31 cellular contexts compared by ENCODE assay signal in the genomic region with DNA sequence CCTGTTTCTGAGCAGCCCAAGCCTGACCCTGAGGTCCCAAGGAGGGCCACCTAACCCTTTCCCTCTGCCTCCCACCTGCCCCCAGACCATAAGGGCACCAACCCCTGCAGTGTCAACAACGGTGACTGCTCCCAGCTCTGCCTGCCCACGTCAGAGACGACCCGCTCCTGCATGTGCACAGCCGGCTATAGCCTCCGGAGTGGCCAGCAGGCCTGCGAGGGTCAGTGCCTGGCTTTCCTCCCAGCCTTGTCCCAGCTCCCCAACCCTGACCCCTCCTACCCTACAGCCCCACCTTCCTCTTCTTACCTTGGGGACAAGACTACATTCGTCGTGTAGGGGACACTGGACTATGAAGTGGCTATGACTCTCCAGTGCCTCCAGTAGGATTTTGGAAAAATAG. TPM values are rescaled to one million over a fixed set of nuclear protein-coding genes. Genes with fewer than 3 reads are reported as not detected.
DNase-seq lines count a peak whose midpoint lies in the region; ATAC-seq and TF ChIP-seq lines count a peak whose summit lies in the region.
"Had no signal": no experiment of that assay in that cellular context is flagged by ENCODE, and none has a peak within 500 bp of the region (broad histone marks: within the 10 kb centered on the region; RNA-seq: fewer than 3 reads in every experiment).

No MANE protein-coding gene starts in this region.

- H3K9me2 ChIP-seq in hepatocyte (replicated peaks; ENCODE audit: insufficient read depth), result no peaks in the 10 kb centered on the region

- 63% methylated on average over 9 of the region's 9 CpGs for WGBS in hepatocyte (ENCODE audit: low lambda C conversion rate, missing lambda C conversion rate)
- 69 to 76% methylated on average over 9 of the region's 9 CpGs for WGBS in heart right ventricle, 2 donors

- no peaks in the 10 kb centered on the region for H3K27me3 ChIP-seq in hepatocyte
- no peaks in the 10 kb centered on the region for H3K27me3 ChIP-seq in heart right ventricle
- H3K27me3 ChIP-seq: SJCRH30 had no signal

- no peaks in the 10 kb centered on the region for H3K79me2 ChIP-seq in hepatocyte

- H3K4me3 ChIP-seq in hepatocyte, result no peak overlapping the region
- H3K4me3 ChIP-seq in heart right ventricle, result no peak overlapping the region
- H3K4me3 ChIP-seq: A549, GM12878, SJCRH30 had no signal

- peak overlapping the region; percentile 17 for H3K27ac ChIP-seq in hepatocyte
- H3K27ac ChIP-seq in heart right ventricle, result no peak overlapping the region
- H3K27ac ChIP-seq: A549, SJCRH30 had no signal

- no peaks in the 10 kb centered on the region for H4K20me1 ChIP-seq in hepatocyte (ENCODE audit: insufficient read depth, poor library complexity, severe bottlenecking)

- no peaks in the 10 kb centered on the region for H3K9me3 Mint-ChIP-seq in HFFc6
- no peaks in the 10 kb centered on the region for H3K9me3 Mint-ChIP-seq in osteocyte (ENCODE audit: unreplicated experiment)
- H3K9me3 Mint-ChIP-seq: CD4-positive, alpha-beta memory T cell had no signal

- H3K36me3 Mint-ChIP-seq in HFFc6 (ENCODE audit: low read depth) (peaks cover 43% of the 10 kb centered on the region), osteocyte (ENCODE audit: unreplicated experiment) (peaks cover 50% of the 10 kb centered on the region)
- H3K36me3 Mint-ChIP-seq: CD4-positive, alpha-beta memory T cell had no signal

- ATAC-seq in HG02798 (IDR thresholded peaks at IDR 0.05; ENCODE audit: poor library complexity, unreplicated experiment), result no peak
- no peak for ATAC-seq in HG02981 (IDR thresholded peaks at IDR 0.05; ENCODE audit: unreplicated experiment)
- no peak for ATAC-seq in heart right ventricle
- ATAC-seq: A549, GM12878, PC-3, Right ventricle myocardium inferior, SK-N-SH treated with all-trans-retinoic acid at 6 μM for 48 hours had no signal

- no peak for TF ChIP-seq CTCF in HFFc6 (IDR thresholded peaks at IDR 0.05)
- TF ChIP-seq CTCF in hepatocyte (IDR thresholded peaks at IDR 0.05; ENCODE audit: poor library complexity), result no peak
- no peak for TF ChIP-seq CTCF in osteocyte (IDR thresholded peaks at IDR 0.05)
- TF ChIP-seq CTCF in heart right ventricle (IDR thresholded peaks at IDR 0.05), result no peak

- H3K4me3 Mint-ChIP-seq in HFFc6, result no peak overlapping the region
- H3K4me3 Mint-ChIP-seq in osteocyte (ENCODE audit: unreplicated experiment), result no peak overlapping the region
- H3K4me3 Mint-ChIP-seq: CD4-positive, alpha-beta memory T cell had no signal

- H3K4me1 Mint-ChIP-seq in HFFc6 (ENCODE audit: low read depth), result peaks cover 15% of the 10 kb centered on the region
- H3K4me1 Mint-ChIP-seq in osteocyte (ENCODE audit: unreplicated experiment), result peaks cover 3% of the 10 kb centered on the region

- no peak overlapping the region for H2AFZ ChIP-seq in hepatocyte

- H3K4me2 ChIP-seq in hepatocyte, result no peak overlapping the region
- H3K4me2 ChIP-seq: A549 had no signal

- H3K27ac Mint-ChIP-seq in HFFc6 (peak overlapping the region; percentile 41), osteocyte (ENCODE audit: unreplicated experiment) (peak overlapping the region; percentile 21)
- H3K27ac Mint-ChIP-seq: CD4-positive, alpha-beta memory T cell had no signal

- H3K4me1 ChIP-seq in hepatocyte (ENCODE audit: insufficient read depth) (no peaks in the 10 kb centered on the region), heart right ventricle (peaks cover 0 to 4% (median 0%) of the 10 kb centered on the region in 9 donors)
- H3K4me1 ChIP-seq: SJCRH30 had no signal

- H3K36me3 ChIP-seq in hepatocyte (replicated peaks; ENCODE audit: insufficient read depth, low read depth) (no peaks in the 10 kb centered on the region), heart right ventricle (peaks cover 5 to 100% (median 48%) of the 10 kb centered on the region in 9 donors)
- H3K36me3 ChIP-seq: SJCRH30 had no signal

- intact Hi-C loops in heart right ventricle (cut with DNase I), result loop anchor here in 6 of 10 donors (5.0 to 10.0 kb wide), 3 partner anchors 109 to 116 kb away; no protein-coding TSS in a partner anchor

- H3K9me3 ChIP-seq in hepatocyte (ENCODE audit: low read depth) (no peaks in the 10 kb centered on the region), heart right ventricle (no peaks in the 10 kb centered on the region)
- H3K9me3 ChIP-seq: A549, SJCRH30 had no signal

- H3K27me3 Mint-ChIP-seq in HFFc6 (ENCODE audit: insufficient read depth) (peaks cover 12% of the 10 kb centered on the region), osteocyte (ENCODE audit: unreplicated experiment) (no peaks in the 10 kb centered on the region)

- DNase-seq in HFFc6 (no peak), hepatocyte (ENCODE audit: low spot score) (no peak), osteocyte (ENCODE audit: extremely low spot score, unreplicated experiment) (no peak), heart right ventricle (no peak)
- no peak for DNase-seq in activated CD4-positive, alpha-beta T cell treated with anti-CD3 and anti-CD28 coated beads, Interleukin-2, amount 50 U/mL, for 4 hours
- DNase-seq: AML-193; C1 segment of cervical spinal cord; COR-L47; DMS 273 treated with DMSO at 0.1 percent for 48 hours; DMS79; EL; GDM1; H7; NCI-H1048; NCI-H1417; NCI-H1694; NCI-H2029 treated with DMSO at 0.1 percent for 48 hours; NCI-H446 treated with DMSO at 0.1 percent for 48 hours; NCI-H526; NCI-H82; NK-92 treated with Interleukin-12 subunit alpha and Interleukin-12 subunit beta, amount 100 ng/mL, for 24 hours; PC-3; SJCRH30 had no signal

RNA-seq across cellular contexts. Expression of gene LRP1-AS, which starts 33.7 kb away (rescaled TPM):
- total RNA-seq in HFFc6 (2021; fragmentation: NEBNext Ultra II Directional; extraction: Animal tissue kit (Norgen Biotek cat#: 25700)), result not detected
- total RNA-seq in hepatocyte (not detected in 2 replicates), osteocyte (not detected in 2 replicates), heart right ventricle (not detected)
- polyA plus RNA-seq in hepatocyte (0.59 TPM in 1 of 2 replicates, not detected in the other), heart right ventricle (not detected)
- total RNA-seq: CD4-positive, alpha-beta memory T cell; GM12878; H7; HT-29; PC-3; Right ventricle myocardium inferior had no signal
- polyA plus RNA-seq: A549; CD4-positive, alpha-beta memory T cell; GM12878 had no signal

RNA-seq across cellular contexts. Expression of gene NXPH4, which starts 35.5 kb away (rescaled TPM):
- total RNA-seq in HFFc6 (2021; fragmentation: NEBNext Ultra II Directional; extraction: Animal tissue kit (Norgen Biotek cat#: 25700)), result 1 to 10 TPM; 2.9 to 8.2 (median 3.9) TPM
- 0.52 and 1.1 TPM in 2 replicates for total RNA-seq in hepatocyte
- 2.7 and 3.3 TPM in 2 replicates for polyA plus RNA-seq in hepatocyte
- total RNA-seq in osteocyte, result 62.6 and 63.8 TPM in 2 replicates
- total RNA-seq in heart right ventricle, result 1 to 10 TPM in 7 of 10 donors, under 1 TPM in 3; 0.18 to 6.2 (median 2.3) TPM
- polyA plus RNA-seq in heart right ventricle, result 1 to 10 TPM in 1 of 2 donors, under 1 TPM in 1; 0.66 to 1.8 TPM
- total RNA-seq: CD4-positive, alpha-beta memory T cell had no signal
- polyA plus RNA-seq: CD4-positive, alpha-beta memory T cell had no signal

RNA-seq across cellular contexts. Expression of gene SHMT2, which starts 48.4 kb away (rescaled TPM):
- total RNA-seq in HFFc6 (2021; fragmentation: NEBNext Ultra II Directional; extraction: Animal tissue kit (Norgen Biotek cat#: 25700)), result 100 to 1,000 TPM; 112 to 127 (median 126) TPM
- total RNA-seq in hepatocyte, result 168 and 193 TPM in 2 replicates
- polyA plus RNA-seq in hepatocyte, result 85.3 and 126 TPM in 2 replicates
- 263 and 290 TPM in 2 replicates for total RNA-seq in osteocyte
- total RNA-seq in heart right ventricle, result 10 to 100 TPM; 24.4 to 47.6 (median 27.1) TPM
- 10 to 100 TPM; 14.3 to 49.8 TPM for polyA plus RNA-seq in heart right ventricle

RNA-seq across cellular contexts. Expression of gene LRP1, which starts 52.8 kb away (rescaled TPM):
- 100 to 1,000 TPM; 187 to 332 (median 201) TPM for total RNA-seq in HFFc6 (2021; fragmentation: NEBNext Ultra II Directional; extraction: Animal tissue kit (Norgen Biotek cat#: 25700))
- total RNA-seq in hepatocyte (48.5 and 76.8 TPM in 2 replicates), osteocyte (591 and 603 TPM in 2 replicates), heart right ventricle (100 to 1,000 TPM in 4 of 10 donors, 10 to 100 TPM in 6; 46.3 to 259 (median 82.7) TPM)
- polyA plus RNA-seq in hepatocyte (47.8 and 57.6 TPM in 2 replicates), heart right ventricle (10 to 100 TPM; 46.6 to 46.7 TPM)
